13 cellular contexts compared by ENCODE assay signal in the genomic region with DNA sequence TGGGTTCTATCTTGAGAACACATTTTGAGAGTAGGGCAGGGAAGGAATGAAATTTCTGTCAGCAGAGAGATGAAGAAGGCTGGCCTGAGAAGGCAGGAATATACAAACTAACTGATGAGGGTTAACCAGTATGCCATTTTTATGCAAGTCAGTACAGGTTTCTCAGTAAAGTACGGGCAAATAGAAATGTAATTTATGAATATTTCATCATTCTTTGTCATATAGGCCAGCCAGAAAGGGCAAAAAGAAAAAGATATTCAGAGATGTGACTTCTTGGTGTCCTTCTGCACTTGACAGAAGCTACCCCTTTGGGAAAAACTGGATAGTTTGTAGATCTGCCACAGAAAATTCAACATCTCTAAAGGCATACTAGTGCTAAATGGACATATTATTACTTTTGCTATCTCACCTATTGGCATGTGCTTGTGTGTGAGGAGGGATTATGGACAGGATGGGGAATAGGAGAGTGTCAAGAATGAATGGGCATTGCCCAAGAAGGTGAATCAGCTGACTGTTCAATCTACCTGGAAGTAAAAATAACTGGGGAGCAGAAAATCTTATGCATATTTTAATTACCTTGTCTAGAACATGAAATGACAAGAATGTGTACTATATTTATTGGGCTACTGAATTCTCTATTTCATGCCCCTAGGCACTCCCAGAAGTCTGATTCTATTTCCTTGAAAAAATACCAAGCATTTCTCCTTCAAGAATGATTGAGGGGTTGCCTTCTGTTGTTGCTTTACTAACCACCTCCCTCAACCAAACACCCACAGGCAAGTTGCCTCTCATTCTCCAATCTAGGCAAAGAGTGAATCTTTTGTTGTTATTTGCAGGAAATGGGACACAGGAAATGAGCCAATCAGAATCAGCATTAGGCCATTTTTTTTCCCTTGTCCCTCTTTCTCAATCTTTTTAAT.
A peak's percentile ranks its signal among the peaks of the same experiment; 100 is the strongest.
DNase-seq lines count a peak whose midpoint lies in the region; ATAC-seq and TF ChIP-seq lines count a peak whose summit lies in the region.
"Had no signal": no experiment of that assay in that cellular context is flagged by ENCODE, and none has a peak within 500 bp of the region (broad histone marks: within the 10 kb centered on the region; RNA-seq: fewer than 3 reads in every experiment).

No MANE protein-coding gene starts in this region.

- H2BK120ac ChIP-seq in mesendoderm (ENCODE audit: low read depth, low read length): no peak overlapping the region

- no peak for ATAC-seq in HCT116
- no peak for ATAC-seq in HG02571 (IDR thresholded peaks at IDR 0.05; ENCODE audit: unreplicated experiment)

- peaks cover 20% of the 10 kb centered on the region for H3K9me3 Mint-ChIP-seq in activated T-helper 1 cell treated with anti-CD3 and anti-CD28 coated beads, Interleukin-12 subunit alpha, Interleukin-12 subunit beta, Interleukin-2, Interleukin-4 antibody, amounts not matched to agents 30 ng/mL and 10 ng/mL and 1 ng/mL, durations not matched to agents 14 hours and 24 hours and 36 hours
- H3K9me3 Mint-ChIP-seq: central memory CD8-positive, alpha-beta T cell had no signal

- peaks cover 22% of the 10 kb centered on the region for H3K36me3 Mint-ChIP-seq in activated T-helper 1 cell treated with anti-CD3 and anti-CD28 coated beads, Interleukin-12 subunit alpha, Interleukin-12 subunit beta, Interleukin-2, Interleukin-4 antibody, amounts not matched to agents 30 ng/mL and 10 ng/mL and 1 ng/mL, durations not matched to agents 14 hours and 24 hours and 36 hours (ENCODE audit: low read depth)
- H3K36me3 Mint-ChIP-seq: CD4-positive, CD25-positive, alpha-beta regulatory T cell had no signal

- no peaks in the 10 kb centered on the region for H3K79me1 ChIP-seq in mesendoderm (ENCODE audit: low read length)

- WGBS in mesendoderm (ENCODE audit: extremely low coverage, insufficient coverage, low lambda C conversion rate): no CpG with 5 or more reads among the region's 1 CpG

- RAD21 ChIA-PET in HCT116 (lab: Charles Lee; ENCODE audit: low non-redundant PET in 1 of 2, low total read pairs in 2 of 2, uncharacterized antibody in 2 of 2, unreplicated experiment in 2 of 2): no interaction called here

- TF ChIP-seq POLR2A in HCT116 (IDR thresholded peaks at IDR 0.05; ENCODE audit: borderline replicate concordance, extremely low read depth, insufficient read depth, insufficient read length): no peak

- H3K27me3 ChIP-seq in ACC112 (ENCODE audit: insufficient read depth, low read length) (no peaks in the 10 kb centered on the region), HCT116 (ENCODE audit: insufficient read depth, low read length) (no peaks in the 10 kb centered on the region), mesendoderm (ENCODE audit: insufficient read depth, low read length, poor library complexity) (no peaks in the 10 kb centered on the region)

- H4K8ac ChIP-seq in mesendoderm (ENCODE audit: low read depth, low read length): no peak overlapping the region

- DNase-seq in HCT116 (ENCODE audit: low read depth, low spot score): no peak
- no peak for DNase-seq in activated T-helper 1 cell treated with anti-CD3 and anti-CD28 coated beads, Interleukin-12 subunit alpha, Interleukin-12 subunit beta, Interleukin-2, Interleukin-4 antibody, amounts not matched to agents 30 ng/mL and 10 ng/mL and 1 ng/mL, durations not matched to agents 14 hours and 24 hours and 36 hours (ENCODE audit: low spot score)
- DNase-seq in mesendoderm: no peak
- no peak for DNase-seq in NCI-H1417 treated with DMSO at 0.1 percent for 48 hours (lab: John Stamatoyannopoulos, UW)
- no peak for DNase-seq in NOMO-1 treated with dmso at 0.1 percent for 144 hours (lab: John Stamatoyannopoulos, UW; ENCODE audit: unreplicated experiment)
- no peak for DNase-seq in NCI-H2227 treated with DMSO at 0.1 percent for 48 hours (lab: John Stamatoyannopoulos, UW)
- DNase-seq: H7; NCI-H446 treated with DMSO at 0.1 percent for 48 hours; stimulated activated CD4-positive, alpha-beta T cell treated with anti-CD3 and anti-CD28 coated beads, Interleukin-15, amount 100 ng/mL, for 24 hours had no signal

- no peaks in the 10 kb centered on the region for H3K36me3 ChIP-seq in ACC112 (ENCODE audit: insufficient read depth, low read length)
- H3K36me3 ChIP-seq in HCT116 (ENCODE audit: control insufficient read depth in 1 of 2, insufficient read depth in 2 of 2, low read length in 2 of 2): no peaks in the 10 kb centered on the region
- H3K36me3 ChIP-seq in mesendoderm (ENCODE audit: control insufficient read depth, insufficient read depth, low read length): no peaks in the 10 kb centered on the region

- H3K4me1 Mint-ChIP-seq in activated T-helper 1 cell treated with anti-CD3 and anti-CD28 coated beads, Interleukin-12 subunit alpha, Interleukin-12 subunit beta, Interleukin-2, Interleukin-4 antibody, amounts not matched to agents 30 ng/mL and 10 ng/mL and 1 ng/mL, durations not matched to agents 14 hours and 24 hours and 36 hours (ENCODE audit: low read depth): peaks cover 58% of the 10 kb centered on the region

- POLR2A ChIA-PET in HCT116 (lab: Charles Lee): interaction anchor here (0.7 to 3.7 kb wide), 14 partner anchors 8 to 180 kb away, joined by 3 to 13 read pairs (median 5); no protein-coding TSS in a partner anchor

- H3K4me1 ChIP-seq in ACC112 (ENCODE audit: control insufficient read depth, insufficient read depth, low read length, unreplicated experiment) (peaks cover 48% of the 10 kb centered on the region), HCT116 (ENCODE audit: control insufficient read depth in 1 of 2, insufficient read depth in 2 of 2, low read length in 2 of 2) (peaks cover 64 to 67% of the 10 kb centered on the region in 2 experiments), mesendoderm (ENCODE audit: control insufficient read depth, low read depth, low read length) (no peaks in the 10 kb centered on the region)

- peak overlapping the region; percentile 89 for H3K27ac Mint-ChIP-seq in activated T-helper 1 cell treated with anti-CD3 and anti-CD28 coated beads, Interleukin-12 subunit alpha, Interleukin-12 subunit beta, Interleukin-2, Interleukin-4 antibody, amounts not matched to agents 30 ng/mL and 10 ng/mL and 1 ng/mL, durations not matched to agents 14 hours and 24 hours and 36 hours

- H2BK15ac ChIP-seq in mesendoderm (replicated peaks; ENCODE audit: low read depth): peak overlapping the region; percentile 36

- H2BK5ac ChIP-seq in mesendoderm (ENCODE audit: low read length): no peak overlapping the region

- peak overlapping the region; percentile 2 for H3K4me3 Mint-ChIP-seq in activated T-helper 1 cell treated with anti-CD3 and anti-CD28 coated beads, Interleukin-12 subunit alpha, Interleukin-12 subunit beta, Interleukin-2, Interleukin-4 antibody, amounts not matched to agents 30 ng/mL and 10 ng/mL and 1 ng/mL, durations not matched to agents 14 hours and 24 hours and 36 hours

- H3K23ac ChIP-seq in mesendoderm (ENCODE audit: low read length): no peak overlapping the region

- no peak overlapping the region for H3K56ac ChIP-seq in mesendoderm (ENCODE audit: low read length)

- H3K79me2 ChIP-seq in ACC112 (ENCODE audit: control insufficient read depth, insufficient read depth, low read length, unreplicated experiment) (no peaks in the 10 kb centered on the region), HCT116 (ENCODE audit: insufficient read depth, low read length) (peaks cover 8% of the 10 kb centered on the region; the same call in 1 of the 2 replicates), mesendoderm (ENCODE audit: control insufficient read depth, insufficient read depth, low read length) (no peaks in the 10 kb centered on the region)

- H3K9ac ChIP-seq in HCT116 (ENCODE audit: low read length) (peak overlapping the region; percentile 72), mesendoderm (ENCODE audit: low read length) (no peak overlapping the region)

- TF ChIP-seq CTCF in HCT116 (IDR thresholded peaks at IDR 0.05 in 2 of 3, conservative IDR thresholded peaks at IDR 0.05 in 1 of 3; ENCODE audit: borderline replicate concordance in 1 of 3, insufficient read depth in 1 of 3, low read depth in 2 of 3, low read length in 2 of 3): no peak

- H3K9me3 ChIP-seq in HCT116 (ENCODE audit: control insufficient read depth in 1 of 2, insufficient read depth in 1 of 2, low read depth in 1 of 2, low read length in 2 of 2): no peaks in the 10 kb centered on the region

- no peak overlapping the region for H3K4me3 ChIP-seq in ACC112 (ENCODE audit: low read depth, low read length)
- H3K4me3 ChIP-seq in HCT116 (replicated peaks in 1 of 2; ENCODE audit: low read depth in 1 of 2, low read length in 2 of 2): no peak overlapping the region
- no peak overlapping the region for H3K4me3 ChIP-seq in mesendoderm (ENCODE audit: low read length)

- intact Hi-C loops in HCT116 (cut with micrococcal nuclease): loop anchor here (2.0 kb wide), 1 partner anchor 117 kb away; no protein-coding TSS in a partner anchor
- intact Hi-C loops in activated T-helper 1 cell treated with anti-CD3 and anti-CD28 coated beads, Interleukin-12 subunit alpha, Interleukin-12 subunit beta, Interleukin-2, Interleukin-4 antibody, amounts not matched to agents 30 ng/mL and 10 ng/mL and 1 ng/mL, durations not matched to agents 14 hours and 24 hours and 36 hours (cut with micrococcal nuclease): loop anchor here (5.0 kb wide), 1 partner anchor 555 kb away; a partner anchor contains a TSS

- no peak overlapping the region for H2AFZ ChIP-seq in ACC112 (ENCODE audit: low read length, unreplicated experiment)
- no peak overlapping the region for H2AFZ ChIP-seq in HCT116 (ENCODE audit: low read depth, low read length, poor library complexity, severe bottlenecking)

- no peaks in the 10 kb centered on the region for H4K20me1 ChIP-seq in HCT116 (ENCODE audit: insufficient read depth)

- no peak overlapping the region for H2AK5ac ChIP-seq in mesendoderm (ENCODE audit: low read length)

- H3K4ac ChIP-seq in mesendoderm (ENCODE audit: low read depth, low read length): no peak overlapping the region

- H3K18ac ChIP-seq in mesendoderm (ENCODE audit: low read length): no peak overlapping the region

- CTCF ChIA-PET in HCT116 (lab: Charles Lee): no interaction called here

- peak overlapping the region; percentile 99 for H3K27ac ChIP-seq in ACC112 (ENCODE audit: low read depth, low read length)
- peak overlapping the region; percentile 91 for H3K27ac ChIP-seq in HCT116 (ENCODE audit: low read depth, low read length)
- H3K27ac ChIP-seq in mesendoderm (ENCODE audit: low read depth, low read length): no peak overlapping the region

- peak overlapping the region; percentile 81 for H3K4me2 ChIP-seq in HCT116 (ENCODE audit: low read length)
- H3K4me2 ChIP-seq in mesendoderm (ENCODE audit: low read length): no peak overlapping the region

- no peak for TF ChIP-seq RAD21 in HCT116 (IDR thresholded peaks at IDR 0.05; ENCODE audit: low read depth)

- H4K5ac ChIP-seq in mesendoderm (ENCODE audit: low read length): no peak overlapping the region

- H3K9me2 ChIP-seq in HCT116 (ENCODE audit: insufficient read depth): no peaks in the 10 kb centered on the region

- BruUV-seq in HCT116 (replicated peaks; lab: Mats Ljungman, UMichigan): no TSS peak

- no peaks in the 10 kb centered on the region for H3K27me3 Mint-ChIP-seq in activated T-helper 1 cell treated with anti-CD3 and anti-CD28 coated beads, Interleukin-12 subunit alpha, Interleukin-12 subunit beta, Interleukin-2, Interleukin-4 antibody, amounts not matched to agents 30 ng/mL and 10 ng/mL and 1 ng/mL, durations not matched to agents 14 hours and 24 hours and 36 hours (ENCODE audit: insufficient read depth)
- H3K27me3 Mint-ChIP-seq: CD4-positive, CD25-positive, alpha-beta regulatory T cell had no signal
